1 cellular context compared by ENCODE assay signal in genomic region chr11:450809-451451, GRCh38.
TF ChIP-seq lines count a peak whose summit lies in the region.

No MANE protein-coding gene starts in this region.

TF ChIP-seq in K562, 482 proteins besides CTCF, POLR2A, EP300 and RAD21 (continued from another document and continues in another):
- peak; percentile 47 for TF ChIP-seq USF2 (CRISPR knock-in tag; IDR thresholded peaks at IDR 0.05)
- peak; percentile 56; the same call in 1 of the 2 replicates for TF ChIP-seq ZNF431 (CRISPR knock-in tag; IDR thresholded peaks at IDR 0.05)
- TF ChIP-seq TEAD4 (IDR thresholded peaks at IDR 0.05; ENCODE audit: low read length), result peak; percentile 61
- peak; percentile 84; the same call in 1 of the 2 replicates for TF ChIP-seq TEAD4 (CRISPR knock-in tag; IDR thresholded peaks at IDR 0.05; ENCODE audit: borderline replicate concordance)
- TF ChIP-seq REST (CRISPR knock-in tag; IDR thresholded peaks at IDR 0.05; ENCODE audit: low read depth), result no peak
- TF ChIP-seq MAZ (CRISPR knock-in tag; conservative IDR thresholded peaks at IDR 0.05 in 1 of 2, IDR thresholded peaks at IDR 0.05 in 1 of 2), result peak in 1 of 2 experiments; percentile 40; a peak in 1 of 4 replicates
- no peak for TF ChIP-seq COPS2 (conservative IDR thresholded peaks at IDR 0.05)
- TF ChIP-seq EP400 (IDR thresholded peaks at IDR 0.05), result peak; percentile 79
- TF ChIP-seq, protein P1, sequence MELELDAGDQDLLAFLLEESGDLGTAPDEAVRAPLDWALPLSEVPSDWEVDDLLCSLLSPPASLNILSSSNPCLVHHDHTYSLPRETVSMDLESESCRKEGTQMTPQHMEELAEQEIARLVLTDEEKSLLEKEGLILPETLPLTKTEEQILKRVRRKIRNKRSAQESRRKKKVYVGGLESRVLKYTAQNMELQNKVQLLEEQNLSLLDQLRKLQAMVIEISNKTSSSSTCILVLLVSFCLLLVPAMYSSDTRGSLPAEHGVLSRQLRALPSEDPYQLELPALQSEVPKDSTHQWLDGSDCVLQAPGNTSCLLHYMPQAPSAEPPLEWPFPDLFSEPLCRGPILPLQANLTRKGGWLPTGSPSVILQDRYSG (tag; conservative IDR thresholded peaks at IDR 0.05; ENCODE audit: low read depth), result no peak
- TF ChIP-seq KLF10 (CRISPR knock-in tag; IDR thresholded peaks at IDR 0.05), result no peak
- TF ChIP-seq HDAC2 (IDR thresholded peaks at IDR 0.05), result 0 out of 2 replicates have a peak, but pooled peaks have one; percentile 63
- TF ChIP-seq MCM3 (IDR thresholded peaks at IDR 0.05), result no peak
- no peak for TF ChIP-seq ZBTB43 (CRISPR knock-in tag; IDR thresholded peaks at IDR 0.05)
- 0 out of 2 replicates have a peak, but pooled peaks have one; percentile 24 for TF ChIP-seq RAD51 (IDR thresholded peaks at IDR 0.05; ENCODE audit: borderline replicate concordance, low read depth)
- peak; percentile 98 for TF ChIP-seq MGA (IDR thresholded peaks at IDR 0.05)
- peak; percentile 38; the same call in 1 of the 2 replicates for TF ChIP-seq ETV5 (CRISPR knock-in tag; IDR thresholded peaks at IDR 0.05; ENCODE audit: low read depth)
- TF ChIP-seq ZBTB7A (IDR thresholded peaks at IDR 0.05; ENCODE audit: borderline replicate concordance, control insufficient read depth, low read depth, low read length), result peak; percentile 85
- TF ChIP-seq, protein P2, sequence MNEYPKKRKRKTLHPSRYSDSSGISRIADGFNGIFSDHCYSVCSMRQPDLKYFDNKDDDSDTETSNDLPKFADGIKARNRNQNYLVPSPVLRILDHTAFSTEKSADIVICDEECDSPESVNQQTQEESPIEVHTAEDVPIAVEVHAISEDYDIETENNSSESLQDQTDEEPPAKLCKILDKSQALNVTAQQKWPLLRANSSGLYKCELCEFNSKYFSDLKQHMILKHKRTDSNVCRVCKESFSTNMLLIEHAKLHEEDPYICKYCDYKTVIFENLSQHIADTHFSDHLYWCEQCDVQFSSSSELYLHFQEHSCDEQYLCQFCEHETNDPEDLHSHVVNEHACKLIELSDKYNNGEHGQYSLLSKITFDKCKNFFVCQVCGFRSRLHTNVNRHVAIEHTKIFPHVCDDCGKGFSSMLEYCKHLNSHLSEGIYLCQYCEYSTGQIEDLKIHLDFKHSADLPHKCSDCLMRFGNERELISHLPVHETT (CRISPR knock-in tag; conservative IDR thresholded peaks at IDR 0.05 in 1 of 2, IDR thresholded peaks at IDR 0.05 in 1 of 2), result peak in 1 of 2 experiments; percentile 24; a peak in 1 of 4 replicates
- peak; percentile 86 for TF ChIP-seq MYC (IDR thresholded peaks at IDR 0.05; ENCODE audit: low read depth, low read length)
- TF ChIP-seq MYC (CRISPR knock-in tag; IDR thresholded peaks at IDR 0.05; ENCODE audit: borderline replicate concordance, low read depth), result no peak; the same call in 1 of the 2 replicates
- TF ChIP-seq HNRNPL (IDR thresholded peaks at IDR 0.05; ENCODE audit: low read depth, low read length), result no peak
- no peak for TF ChIP-seq MECOM (CRISPR knock-in tag; IDR thresholded peaks at IDR 0.05)
- TF ChIP-seq MAX (CRISPR knock-in tag; IDR thresholded peaks at IDR 0.05), result peak; percentile 97
- TF ChIP-seq GATA2 (CRISPR knock-in tag; IDR thresholded peaks at IDR 0.05), result peak; percentile 82
- TF ChIP-seq, protein P3, sequence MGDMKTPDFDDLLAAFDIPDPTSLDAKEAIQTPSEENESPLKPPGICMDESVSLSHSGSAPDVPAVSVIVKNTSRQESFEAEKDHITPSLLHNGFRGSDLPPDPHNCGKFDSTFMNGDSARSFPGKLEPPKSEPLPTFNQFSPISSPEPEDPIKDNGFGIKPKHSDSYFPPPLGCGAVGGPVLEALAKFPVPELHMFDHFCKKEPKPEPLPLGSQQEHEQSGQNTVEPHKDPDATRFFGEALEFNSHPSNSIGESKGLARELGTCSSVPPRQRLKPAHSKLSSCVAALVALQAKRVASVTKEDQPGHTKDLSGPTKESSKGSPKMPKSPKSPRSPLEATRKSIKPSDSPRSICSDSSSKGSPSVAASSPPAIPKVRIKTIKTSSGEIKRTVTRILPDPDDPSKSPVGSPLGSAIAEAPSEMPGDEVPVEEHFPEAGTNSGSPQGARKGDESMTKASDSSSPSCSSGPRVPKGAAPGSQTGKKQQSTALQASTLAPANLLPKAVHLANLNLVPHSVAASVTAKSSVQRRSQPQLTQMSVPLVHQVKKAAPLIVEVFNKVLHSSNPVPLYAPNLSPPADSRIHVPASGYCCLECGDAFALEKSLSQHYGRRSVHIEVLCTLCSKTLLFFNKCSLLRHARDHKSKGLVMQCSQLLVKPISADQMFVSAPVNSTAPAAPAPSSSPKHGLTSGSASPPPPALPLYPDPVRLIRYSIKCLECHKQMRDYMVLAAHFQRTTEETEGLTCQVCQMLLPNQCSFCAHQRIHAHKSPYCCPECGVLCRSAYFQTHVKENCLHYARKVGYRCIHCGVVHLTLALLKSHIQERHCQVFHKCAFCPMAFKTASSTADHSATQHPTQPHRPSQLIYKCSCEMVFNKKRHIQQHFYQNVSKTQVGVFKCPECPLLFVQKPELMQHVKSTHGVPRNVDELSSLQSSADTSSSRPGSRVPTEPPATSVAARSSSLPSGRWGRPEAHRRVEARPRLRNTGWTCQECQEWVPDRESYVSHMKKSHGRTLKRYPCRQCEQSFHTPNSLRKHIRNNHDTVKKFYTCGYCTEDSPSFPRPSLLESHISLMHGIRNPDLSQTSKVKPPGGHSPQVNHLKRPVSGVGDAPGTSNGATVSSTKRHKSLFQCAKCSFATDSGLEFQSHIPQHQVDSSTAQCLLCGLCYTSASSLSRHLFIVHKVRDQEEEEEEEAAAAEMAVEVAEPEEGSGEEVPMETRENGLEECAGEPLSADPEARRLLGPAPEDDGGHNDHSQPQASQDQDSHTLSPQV (IDR thresholded peaks at IDR 0.05), result peak; percentile 78
- TF ChIP-seq, protein P4, sequence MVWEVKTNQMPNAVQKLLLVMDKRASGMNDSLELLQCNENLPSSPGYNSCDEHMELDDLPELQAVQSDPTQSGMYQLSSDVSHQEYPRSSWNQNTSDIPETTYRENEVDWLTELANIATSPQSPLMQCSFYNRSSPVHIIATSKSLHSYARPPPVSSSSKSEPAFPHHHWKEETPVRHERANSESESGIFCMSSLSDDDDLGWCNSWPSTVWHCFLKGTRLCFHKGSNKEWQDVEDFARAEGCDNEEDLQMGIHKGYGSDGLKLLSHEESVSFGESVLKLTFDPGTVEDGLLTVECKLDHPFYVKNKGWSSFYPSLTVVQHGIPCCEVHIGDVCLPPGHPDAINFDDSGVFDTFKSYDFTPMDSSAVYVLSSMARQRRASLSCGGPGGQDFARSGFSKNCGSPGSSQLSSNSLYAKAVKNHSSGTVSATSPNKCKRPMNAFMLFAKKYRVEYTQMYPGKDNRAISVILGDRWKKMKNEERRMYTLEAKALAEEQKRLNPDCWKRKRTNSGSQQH (CRISPR knock-in tag; IDR thresholded peaks at IDR 0.05), result no peak
- TF ChIP-seq ZNF324 (CRISPR knock-in tag; IDR thresholded peaks at IDR 0.05), result no peak
